In the genomic region with DNA sequence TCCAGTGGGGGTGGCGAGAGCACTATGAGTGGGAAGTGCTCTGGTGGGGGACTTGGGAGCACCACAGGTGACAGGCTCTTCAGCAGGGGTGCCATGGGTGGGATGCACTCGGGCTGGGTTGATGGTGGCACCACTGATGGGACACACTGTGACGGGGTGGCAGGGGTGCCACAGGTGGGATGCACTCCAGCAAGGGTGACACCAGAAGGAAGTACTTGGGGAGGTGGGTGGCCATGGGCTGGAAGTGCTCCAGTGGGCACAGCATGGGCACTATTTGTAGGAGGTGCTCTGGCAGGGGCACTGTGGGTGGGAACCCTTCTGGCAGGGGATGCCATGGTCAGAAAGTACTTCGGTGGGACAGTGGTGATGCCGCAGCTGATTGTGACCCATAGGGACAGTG, we compare ENCODE assay signal across 24 cellular contexts.
DNase-seq lines count a peak whose midpoint lies in the region; ATAC-seq, FAIRE-seq and TF ChIP-seq lines count a peak whose summit lies in the region.
"Had no signal": no experiment of that assay in that cellular context is flagged by ENCODE, and none has a peak within 500 bp of the region (broad histone marks: within the 10 kb centered on the region; RNA-seq: fewer than 3 reads in every experiment).

No MANE protein-coding gene starts in this region.

- BruUV-seq in Caco-2 (replicated peaks; lab: Mats Ljungman, UMichigan): no TSS peak

- H3K4me3 ChIP-seq in GM06990 (replicated peaks; ENCODE audit: low read depth, low read length) (no peak overlapping the region), kidney (ENCODE audit: low read length in 2 of 2) (no peak overlapping the region), aorta (ENCODE audit: low read length in 2 of 2) (no peak overlapping the region), Caco-2 (ENCODE audit: low read depth, low read length) (no peak overlapping the region)
- H3K4me3 ChIP-seq in CD4-positive, alpha-beta memory T cell (ENCODE audit: low read length in 2 of 2): no peak overlapping the region
- H3K4me3 ChIP-seq: A549; BLaER1 treated with 17β-estradiol and CSF1 and Interleukin-3, amounts not matched to agents 10 nM and 100 nM; GM12878 had no signal

- H3K27me3 ChIP-seq in GM06990 (replicated peaks; ENCODE audit: control insufficient read depth, insufficient read depth, low read length) (no peaks in the 10 kb centered on the region), aorta (ENCODE audit: control insufficient read depth in 1 of 2, insufficient read depth in 2 of 2, low read length in 1 of 2) (no peaks in the 10 kb centered on the region), Caco-2 (replicated peaks; ENCODE audit: control insufficient read depth, insufficient read depth, low read length) (no peaks in the 10 kb centered on the region)
- no peaks in the 10 kb centered on the region for H3K27me3 ChIP-seq in CD4-positive, alpha-beta memory T cell (ENCODE audit: insufficient read depth, low read length)

- H3K9me3 ChIP-seq in kidney (ENCODE audit: control insufficient read depth in 1 of 2, low read length in 2 of 2) (no peaks in the 10 kb centered on the region), aorta (ENCODE audit: control insufficient read depth, low read length) (no peaks in the 10 kb centered on the region), Caco-2 (no peaks in the 10 kb centered on the region)
- H3K9me3 ChIP-seq in CD4-positive, alpha-beta memory T cell (ENCODE audit: control insufficient read depth in 1 of 2, low read length in 2 of 2): no peaks in the 10 kb centered on the region
- H3K9me3 ChIP-seq: A549; BLaER1 treated with 17β-estradiol and CSF1 and Interleukin-3, amounts not matched to agents 10 nM and 100 nM had no signal

- H3K4me1 Mint-ChIP-seq in Caco-2 (ENCODE audit: low read depth, unreplicated experiment): no peaks in the 10 kb centered on the region
- H3K4me1 Mint-ChIP-seq in CD4-positive, alpha-beta memory T cell: no peaks in the 10 kb centered on the region
- H3K4me1 Mint-ChIP-seq: B cell; CD8-positive, alpha-beta memory T cell had no signal

- CTCF ChIA-PET in Caco-2 (lab: Charles Lee): no interaction called here
- CTCF ChIA-PET in CD4-positive, alpha-beta memory T cell (lab: Charles Lee; ENCODE audit: partially characterized antibody): no interaction called here

- no peaks in the 10 kb centered on the region for H3K4me1 ChIP-seq in kidney (ENCODE audit: control insufficient read depth in 1 of 2, insufficient read depth in 1 of 2, low read depth in 1 of 2, low read length in 2 of 2)
- H3K4me1 ChIP-seq in aorta (ENCODE audit: control insufficient read depth in 1 of 2, insufficient read depth in 2 of 2, low read length in 2 of 2): no peaks in the 10 kb centered on the region
- H3K4me1 ChIP-seq in Caco-2: no peaks in the 10 kb centered on the region
- H3K4me1 ChIP-seq in CD4-positive, alpha-beta memory T cell (ENCODE audit: insufficient read depth, low read length): no peaks in the 10 kb centered on the region
- H3K4me1 ChIP-seq: A549; BLaER1 treated with 17β-estradiol and CSF1 and Interleukin-3, amounts not matched to agents 10 nM and 100 nM had no signal

- no peak for TF ChIP-seq CTCF in GM06990 (IDR thresholded peaks at IDR 0.05; ENCODE audit: insufficient read depth, low read length, poor library complexity, severe bottlenecking)
- TF ChIP-seq CTCF in kidney (IDR thresholded peaks at IDR 0.05; ENCODE audit: borderline replicate concordance, extremely low read depth, insufficient read depth): no peak
- no peak for TF ChIP-seq CTCF in Caco-2 (IDR thresholded peaks at IDR 0.05; ENCODE audit: insufficient read depth in 1 of 2, low read depth in 1 of 2, low read length in 1 of 2, severe bottlenecking in 1 of 2, unreplicated experiment in 1 of 2)

- H3K4me3 Mint-ChIP-seq in Caco-2 (ENCODE audit: unreplicated experiment): no peak overlapping the region
- no peak overlapping the region for H3K4me3 Mint-ChIP-seq in CD4-positive, alpha-beta memory T cell
- H3K4me3 Mint-ChIP-seq: B cell; CD4-positive, alpha-beta T cell; CD8-positive, alpha-beta memory T cell had no signal

- intact Hi-C loops in kidney (cut with DNase I) (no loop called here), sciatic nerve (cut with DNase I) (no loop called here), aorta (cut with DNase I) (no loop called here), Caco-2 (cut with micrococcal nuclease; ENCODE audit: unreplicated experiment) (no loop called here)
- intact Hi-C loops in CD4-positive, alpha-beta memory T cell (cut with micrococcal nuclease): no loop called here

- H3K27ac ChIP-seq in kidney (ENCODE audit: low read depth in 2 of 2, low read length in 2 of 2) (no peak overlapping the region), aorta (ENCODE audit: low read depth in 1 of 2, low read length in 2 of 2) (no peak overlapping the region)
- no peak overlapping the region for H3K27ac ChIP-seq in CD4-positive, alpha-beta memory T cell (ENCODE audit: low read depth, low read length)
- H3K27ac ChIP-seq: 22Rv1; A549; BLaER1 treated with 17β-estradiol and CSF1 and Interleukin-3, amounts not matched to agents 10 nM and 100 nM; C4-2B had no signal

- H3K36me3 Mint-ChIP-seq in Caco-2 (ENCODE audit: insufficient read depth, unreplicated experiment): no peaks in the 10 kb centered on the region
- no peaks in the 10 kb centered on the region for H3K36me3 Mint-ChIP-seq in CD4-positive, alpha-beta memory T cell
- H3K36me3 Mint-ChIP-seq: CD8-positive, alpha-beta memory T cell had no signal

- H3K27me3 Mint-ChIP-seq in Caco-2 (ENCODE audit: insufficient read depth, unreplicated experiment): peaks cover 4% of the 10 kb centered on the region
- no peaks in the 10 kb centered on the region for H3K27me3 Mint-ChIP-seq in CD4-positive, alpha-beta memory T cell
- H3K27me3 Mint-ChIP-seq: B cell; CD4-positive, alpha-beta T cell; CD8-positive, alpha-beta memory T cell had no signal

- DNase-seq in GM06990 (ENCODE audit: extremely low read depth, insufficient read length): peak; percentile 0
- peak; percentile 36 for DNase-seq in kidney
- peak; percentile 15 for DNase-seq in sciatic nerve (ENCODE audit: low spot score)
- peak; percentile 30 to 66 for DNase-seq in aorta
- no peak for DNase-seq in Caco-2
- no peak for DNase-seq in CD4-positive, alpha-beta memory T cell
- DNase-seq in HT-29 (ENCODE audit: low spot score): no peak
- DNase-seq: AML-193; Calu3; CD4-positive, alpha-beta T cell; CD8-positive, alpha-beta memory T cell; COR-L47; DMS79 treated with DMSO at 0.1 percent for 48 hours; GF-D8 had no signal

- FAIRE-seq in kidney (lab: Jason Lieb, UNC): no peak
- FAIRE-seq: A549, D721Med, G401.6, GM12878, GM12892, GM18507 had no signal

- H3K27ac Mint-ChIP-seq in Caco-2 (ENCODE audit: unreplicated experiment): no peak overlapping the region
- no peak overlapping the region for H3K27ac Mint-ChIP-seq in CD4-positive, alpha-beta memory T cell
- H3K27ac Mint-ChIP-seq: B cell; CD4-positive, alpha-beta T cell; CD8-positive, alpha-beta memory T cell had no signal

- ATAC-seq in sciatic nerve (no peak), aorta (ENCODE audit: low FRiP score) (no peak)
- ATAC-seq: A549, GM12878 had no signal

- H3K9ac ChIP-seq in kidney (ENCODE audit: low read length in 2 of 2): no peak overlapping the region
- H3K9ac ChIP-seq: BLaER1 treated with 17β-estradiol and CSF1 and Interleukin-3, amounts not matched to agents 10 nM and 100 nM had no signal

- POLR2A ChIA-PET in Caco-2 (lab: Charles Lee): no interaction called here
- POLR2A ChIA-PET in CD4-positive, alpha-beta memory T cell (lab: Charles Lee; ENCODE audit: partially characterized antibody): no interaction called here

- no peaks in the 10 kb centered on the region for H3K9me3 Mint-ChIP-seq in Caco-2 (ENCODE audit: unreplicated experiment)
- peaks cover 0 to 12% (median 5%) of the 10 kb centered on the region in 8 donors for H3K9me3 Mint-ChIP-seq in CD4-positive, alpha-beta memory T cell

- 84 to 89% methylated on average over 5 of the region's 5 CpGs for WGBS in aorta, 2 donors

- H3K36me3 ChIP-seq in GM06990 (ENCODE audit: control insufficient read depth, insufficient read depth, low read length): no peaks in the 10 kb centered on the region
- H3K36me3 ChIP-seq in kidney (ENCODE audit: control insufficient read depth in 1 of 2, insufficient read depth in 2 of 2, low read length in 2 of 2): no peaks in the 10 kb centered on the region
- no peaks in the 10 kb centered on the region for H3K36me3 ChIP-seq in aorta (ENCODE audit: control insufficient read depth in 1 of 2, insufficient read depth in 2 of 2, low read length in 1 of 2)
- H3K36me3 ChIP-seq in Caco-2 (ENCODE audit: control insufficient read depth, insufficient read depth, low read length): no peaks in the 10 kb centered on the region
- no peaks in the 10 kb centered on the region for H3K36me3 ChIP-seq in CD4-positive, alpha-beta memory T cell (ENCODE audit: insufficient read depth, low read length)
- H3K36me3 ChIP-seq: BLaER1 treated with 17β-estradiol and CSF1 and Interleukin-3, amounts not matched to agents 10 nM and 100 nM had no signal

Comparison
In these comparisons a context has a peak if more than half of its experiments do, and no peak if none do; other contexts are left out.
1. DNase-seq: peak in GM06990 (single experiment), kidney (single experiment), sciatic nerve (single experiment) and aorta (2 of 2); none in Caco-2 (0 of 2), CD4-positive, alpha-beta memory T cell (0 of 5) and HT-29 (single experiment).